ENCODE assay signal across 2 cellular contexts in the genomic region with DNA sequence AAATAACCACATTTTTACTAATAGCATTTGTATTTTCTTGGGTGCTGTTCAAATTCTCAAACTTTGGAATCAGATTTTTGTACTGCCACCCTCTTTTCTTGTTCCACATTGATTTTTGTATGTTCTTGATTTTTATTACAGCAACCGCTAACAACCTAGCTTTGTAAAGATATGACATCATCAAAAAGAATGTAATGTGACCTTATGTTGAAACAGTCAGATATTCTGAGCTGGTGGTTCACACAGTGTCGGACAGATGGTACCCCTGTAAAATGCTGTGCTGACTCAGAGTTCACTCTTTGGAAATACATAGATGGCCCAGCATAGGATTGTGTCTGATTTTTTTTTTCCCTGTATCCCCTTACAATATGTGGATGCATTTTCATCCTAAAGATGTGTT.
A peak's percentile ranks its signal among the peaks of the same experiment; 100 is the strongest.
TF ChIP-seq lines count a peak whose summit lies in the region.

No MANE protein-coding gene starts in this region.

TF ChIP-seq in K562, 482 proteins besides CTCF, POLR2A, EP300 and RAD21 (continued from another document):
- TF ChIP-seq, protein P1, sequence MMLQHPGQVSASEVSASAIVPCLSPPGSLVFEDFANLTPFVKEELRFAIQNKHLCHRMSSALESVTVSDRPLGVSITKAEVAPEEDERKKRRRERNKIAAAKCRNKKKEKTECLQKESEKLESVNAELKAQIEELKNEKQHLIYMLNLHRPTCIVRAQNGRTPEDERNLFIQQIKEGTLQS (IDR thresholded peaks at IDR 0.05): peak; percentile 93
- TF ChIP-seq, protein P1 (CRISPR knock-in tag; conservative IDR thresholded peaks at IDR 0.05): no peak
- TF ChIP-seq ATF7 (IDR thresholded peaks at IDR 0.05): peak; percentile 88
- no peak for TF ChIP-seq KLF16 (IDR thresholded peaks at IDR 0.05)
- no peak for TF ChIP-seq CEBPG (CRISPR knock-in tag; IDR thresholded peaks at IDR 0.05)
- TF ChIP-seq CEBPG (tag; conservative IDR thresholded peaks at IDR 0.05 in 1 of 2, IDR thresholded peaks at IDR 0.05 in 1 of 2): peak in 1 of 2 experiments; percentile 44; a peak in 2 of 4 replicates
- TF ChIP-seq PRMT5 (CRISPR knock-in tag; IDR thresholded peaks at IDR 0.05): no peak
TF ChIP-seq in K562: peak in this region for 4.

TF ChIP-seq in HepG2, 621 proteins besides CTCF, POLR2A, EP300 and RAD21 (continued from another document and continues in another):
- TF ChIP-seq, protein P2, sequence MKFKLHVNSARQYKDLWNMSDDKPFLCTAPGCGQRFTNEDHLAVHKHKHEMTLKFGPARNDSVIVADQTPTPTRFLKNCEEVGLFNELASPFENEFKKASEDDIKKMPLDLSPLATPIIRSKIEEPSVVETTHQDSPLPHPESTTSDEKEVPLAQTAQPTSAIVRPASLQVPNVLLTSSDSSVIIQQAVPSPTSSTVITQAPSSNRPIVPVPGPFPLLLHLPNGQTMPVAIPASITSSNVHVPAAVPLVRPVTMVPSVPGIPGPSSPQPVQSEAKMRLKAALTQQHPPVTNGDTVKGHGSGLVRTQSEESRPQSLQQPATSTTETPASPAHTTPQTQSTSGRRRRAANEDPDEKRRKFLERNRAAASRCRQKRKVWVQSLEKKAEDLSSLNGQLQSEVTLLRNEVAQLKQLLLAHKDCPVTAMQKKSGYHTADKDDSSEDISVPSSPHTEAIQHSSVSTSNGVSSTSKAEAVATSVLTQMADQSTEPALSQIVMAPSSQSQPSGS (CRISPR knock-in tag; IDR thresholded peaks at IDR 0.05): 0 out of 2 replicates have a peak, but pooled peaks have one; percentile 30
- TF ChIP-seq FOXA3 (CRISPR knock-in tag; IDR thresholded peaks at IDR 0.05) (0 out of 2 replicates have a peak, but pooled peaks have one; percentile 7), CEBPB (IDR thresholded peaks at IDR 0.05; ENCODE audit: borderline replicate concordance, low read depth, low read length) (peak; percentile 66; the same call in 1 of the 2 replicates), ATF7 (IDR thresholded peaks at IDR 0.05) (peak; percentile 97), ATF7 (CRISPR knock-in tag; IDR thresholded peaks at IDR 0.05) (no peak), RBM22 (optimal IDR thresholded peaks at IDR 0.05; ENCODE audit: low read length) (peak; percentile 69), GATAD2A (CRISPR knock-in tag; IDR thresholded peaks at IDR 0.05) (peak; percentile 67), POGZ (CRISPR knock-in tag; IDR thresholded peaks at IDR 0.05) (0 out of 2 replicates have a peak, but pooled peaks have one; percentile 15), CREB1 (IDR thresholded peaks at IDR 0.05) (peak; percentile 78), CREB1 (CRISPR knock-in tag; IDR thresholded peaks at IDR 0.05) (peak; percentile 48; the same call in 1 of the 2 replicates), MAFK (conservative IDR thresholded peaks at IDR 0.05 in 1 of 2, IDR thresholded peaks at IDR 0.05 in 1 of 2; ENCODE audit: low read length in 2 of 2) (peak; percentile 19 to 52; a peak in 3 of 4 replicates), SIX4 (CRISPR knock-in tag; IDR thresholded peaks at IDR 0.05) (peak; percentile 38; the same call in 1 of the 2 replicates), CEBPG (CRISPR knock-in tag; IDR thresholded peaks at IDR 0.05) (peak; percentile 50), ZBTB21 (CRISPR knock-in tag; IDR thresholded peaks at IDR 0.05) (peak; percentile 84; the same call in 1 of the 2 replicates), KLF16 (CRISPR knock-in tag; IDR thresholded peaks at IDR 0.05) (no peak), MAFF (IDR thresholded peaks at IDR 0.05; ENCODE audit: low read depth, low read length) (peak; percentile 53; the same call in 1 of the 2 replicates), ATF1 (CRISPR knock-in tag; IDR thresholded peaks at IDR 0.05) (0 out of 2 replicates have a peak, but pooled peaks have one; percentile 48), MXD4 (CRISPR knock-in tag; IDR thresholded peaks at IDR 0.05) (no peak), SRSF1 (optimal IDR thresholded peaks at IDR 0.05; ENCODE audit: low read depth, low read length) (no peak), ZFP1 (CRISPR knock-in tag; IDR thresholded peaks at IDR 0.05) (no peak), REPIN1 (CRISPR knock-in tag; IDR thresholded peaks at IDR 0.05; ENCODE audit: borderline replicate concordance, low read depth) (no peak), ZMYM2 (CRISPR knock-in tag; IDR thresholded peaks at IDR 0.05) (no peak), ZNF550 (CRISPR knock-in tag; IDR thresholded peaks at IDR 0.05; ENCODE audit: borderline replicate concordance) (no peak), SAP130 (CRISPR knock-in tag; IDR thresholded peaks at IDR 0.05; ENCODE audit: low read depth) (0 out of 2 replicates have a peak, but pooled peaks have one; percentile 15), FOSL2 (CRISPR knock-in tag; IDR thresholded peaks at IDR 0.05) (peak; percentile 75)
- TF ChIP-seq, protein P3, sequence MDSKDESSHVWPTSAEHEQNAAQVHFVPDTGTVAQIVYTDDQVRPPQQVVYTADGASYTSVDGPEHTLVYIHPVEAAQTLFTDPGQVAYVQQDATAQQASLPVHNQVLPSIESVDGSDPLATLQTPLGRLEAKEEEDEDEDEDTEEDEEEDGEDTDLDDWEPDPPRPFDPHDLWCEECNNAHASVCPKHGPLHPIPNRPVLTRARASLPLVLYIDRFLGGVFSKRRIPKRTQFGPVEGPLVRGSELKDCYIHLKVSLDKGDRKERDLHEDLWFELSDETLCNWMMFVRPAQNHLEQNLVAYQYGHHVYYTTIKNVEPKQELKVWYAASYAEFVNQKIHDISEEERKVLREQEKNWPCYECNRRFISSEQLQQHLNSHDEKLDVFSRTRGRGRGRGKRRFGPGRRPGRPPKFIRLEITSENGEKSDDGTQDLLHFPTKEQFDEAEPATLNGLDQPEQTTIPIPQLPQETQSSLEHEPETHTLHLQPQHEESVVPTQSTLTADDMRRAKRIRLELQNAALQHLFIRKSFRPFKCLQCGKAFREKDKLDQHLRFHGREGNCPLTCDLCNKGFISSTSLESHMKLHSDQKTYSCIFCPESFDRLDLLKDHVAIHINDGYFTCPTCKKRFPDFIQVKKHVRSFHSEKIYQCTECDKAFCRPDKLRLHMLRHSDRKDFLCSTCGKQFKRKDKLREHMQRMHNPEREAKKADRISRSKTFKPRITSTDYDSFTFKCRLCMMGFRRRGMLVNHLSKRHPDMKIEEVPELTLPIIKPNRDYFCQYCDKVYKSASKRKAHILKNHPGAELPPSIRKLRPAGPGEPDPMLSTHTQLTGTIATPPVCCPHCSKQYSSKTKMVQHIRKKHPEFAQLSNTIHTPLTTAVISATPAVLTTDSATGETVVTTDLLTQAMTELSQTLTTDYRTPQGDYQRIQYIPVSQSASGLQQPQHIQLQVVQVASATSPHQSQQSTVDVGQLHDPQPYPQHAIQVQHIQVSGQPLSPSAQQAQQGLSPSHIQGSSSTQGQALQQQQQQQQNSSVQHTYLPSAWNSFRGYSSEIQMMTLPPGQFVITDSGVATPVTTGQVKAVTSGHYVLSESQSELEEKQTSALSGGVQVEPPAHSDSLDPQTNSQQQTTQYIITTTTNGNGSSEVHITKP (CRISPR knock-in tag; IDR thresholded peaks at IDR 0.05; ENCODE audit: low read depth): no peak
- TF ChIP-seq, protein P4, sequence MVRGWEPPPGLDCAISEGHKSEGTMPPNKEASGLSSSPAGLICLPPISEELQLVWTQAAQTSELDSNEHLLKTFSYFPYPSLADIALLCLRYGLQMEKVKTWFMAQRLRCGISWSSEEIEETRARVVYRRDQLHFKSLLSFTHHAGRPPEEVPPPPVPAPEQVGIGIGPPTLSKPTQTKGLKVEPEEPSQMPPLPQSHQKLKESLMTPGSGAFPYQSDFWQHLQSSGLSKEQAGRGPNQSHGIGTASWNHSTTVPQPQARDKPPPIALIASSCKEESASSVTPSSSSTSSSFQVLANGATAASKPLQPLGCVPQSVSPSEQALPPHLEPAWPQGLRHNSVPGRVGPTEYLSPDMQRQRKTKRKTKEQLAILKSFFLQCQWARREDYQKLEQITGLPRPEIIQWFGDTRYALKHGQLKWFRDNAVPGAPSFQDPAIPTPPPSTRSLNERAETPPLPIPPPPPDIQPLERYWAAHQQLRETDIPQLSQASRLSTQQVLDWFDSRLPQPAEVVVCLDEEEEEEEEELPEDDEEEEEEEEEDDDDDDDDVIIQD (CRISPR knock-in tag; IDR thresholded peaks at IDR 0.05; ENCODE audit: low read depth): 0 out of 2 replicates have a peak, but pooled peaks have one; percentile 64
- TF ChIP-seq, protein P5, sequence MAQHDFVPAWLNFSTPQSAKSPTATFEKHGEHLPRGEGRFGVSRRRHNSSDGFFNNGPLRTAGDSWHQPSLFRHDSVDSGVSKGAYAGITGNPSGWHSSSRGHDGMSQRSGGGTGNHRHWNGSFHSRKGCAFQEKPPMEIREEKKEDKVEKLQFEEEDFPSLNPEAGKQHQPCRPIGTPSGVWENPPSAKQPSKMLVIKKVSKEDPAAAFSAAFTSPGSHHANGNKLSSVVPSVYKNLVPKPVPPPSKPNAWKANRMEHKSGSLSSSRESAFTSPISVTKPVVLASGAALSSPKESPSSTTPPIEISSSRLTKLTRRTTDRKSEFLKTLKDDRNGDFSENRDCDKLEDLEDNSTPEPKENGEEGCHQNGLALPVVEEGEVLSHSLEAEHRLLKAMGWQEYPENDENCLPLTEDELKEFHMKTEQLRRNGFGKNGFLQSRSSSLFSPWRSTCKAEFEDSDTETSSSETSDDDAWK (CRISPR knock-in tag; IDR thresholded peaks at IDR 0.05): no peak
- TF ChIP-seq, protein P6, sequence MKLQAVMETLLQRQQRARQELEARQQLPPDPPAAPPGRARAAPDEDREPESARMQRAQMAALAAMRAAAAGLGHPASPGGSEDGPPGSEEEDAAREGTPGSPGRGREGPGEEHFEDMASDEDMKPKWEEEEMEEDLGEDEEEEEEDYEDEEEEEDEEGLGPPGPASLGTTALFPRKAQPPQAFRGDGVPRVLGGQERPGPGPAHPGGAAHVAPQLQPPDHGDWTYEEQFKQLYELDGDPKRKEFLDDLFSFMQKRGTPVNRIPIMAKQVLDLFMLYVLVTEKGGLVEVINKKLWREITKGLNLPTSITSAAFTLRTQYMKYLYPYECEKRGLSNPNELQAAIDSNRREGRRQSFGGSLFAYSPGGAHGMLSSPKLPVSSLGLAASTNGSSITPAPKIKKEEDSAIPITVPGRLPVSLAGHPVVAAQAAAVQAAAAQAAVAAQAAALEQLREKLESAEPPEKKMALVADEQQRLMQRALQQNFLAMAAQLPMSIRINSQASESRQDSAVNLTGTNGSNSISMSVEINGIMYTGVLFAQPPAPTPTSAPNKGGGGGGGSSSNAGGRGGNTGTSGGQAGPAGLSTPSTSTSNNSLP (IDR thresholded peaks at IDR 0.05; ENCODE audit: low read depth, low read length): peak; percentile 64; the same call in 1 of the 2 replicates
- TF ChIP-seq, protein P7, sequence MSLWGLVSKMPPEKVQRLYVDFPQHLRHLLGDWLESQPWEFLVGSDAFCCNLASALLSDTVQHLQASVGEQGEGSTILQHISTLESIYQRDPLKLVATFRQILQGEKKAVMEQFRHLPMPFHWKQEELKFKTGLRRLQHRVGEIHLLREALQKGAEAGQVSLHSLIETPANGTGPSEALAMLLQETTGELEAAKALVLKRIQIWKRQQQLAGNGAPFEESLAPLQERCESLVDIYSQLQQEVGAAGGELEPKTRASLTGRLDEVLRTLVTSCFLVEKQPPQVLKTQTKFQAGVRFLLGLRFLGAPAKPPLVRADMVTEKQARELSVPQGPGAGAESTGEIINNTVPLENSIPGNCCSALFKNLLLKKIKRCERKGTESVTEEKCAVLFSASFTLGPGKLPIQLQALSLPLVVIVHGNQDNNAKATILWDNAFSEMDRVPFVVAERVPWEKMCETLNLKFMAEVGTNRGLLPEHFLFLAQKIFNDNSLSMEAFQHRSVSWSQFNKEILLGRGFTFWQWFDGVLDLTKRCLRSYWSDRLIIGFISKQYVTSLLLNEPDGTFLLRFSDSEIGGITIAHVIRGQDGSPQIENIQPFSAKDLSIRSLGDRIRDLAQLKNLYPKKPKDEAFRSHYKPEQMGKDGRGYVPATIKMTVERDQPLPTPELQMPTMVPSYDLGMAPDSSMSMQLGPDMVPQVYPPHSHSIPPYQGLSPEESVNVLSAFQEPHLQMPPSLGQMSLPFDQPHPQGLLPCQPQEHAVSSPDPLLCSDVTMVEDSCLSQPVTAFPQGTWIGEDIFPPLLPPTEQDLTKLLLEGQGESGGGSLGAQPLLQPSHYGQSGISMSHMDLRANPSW (CRISPR knock-in tag; IDR thresholded peaks at IDR 0.05; ENCODE audit: borderline replicate concordance): no peak
- TF ChIP-seq, protein P1 (CRISPR knock-in tag; IDR thresholded peaks at IDR 0.05): peak; percentile 44; the same call in 1 of the 2 replicates
- TF ChIP-seq, protein P8, sequence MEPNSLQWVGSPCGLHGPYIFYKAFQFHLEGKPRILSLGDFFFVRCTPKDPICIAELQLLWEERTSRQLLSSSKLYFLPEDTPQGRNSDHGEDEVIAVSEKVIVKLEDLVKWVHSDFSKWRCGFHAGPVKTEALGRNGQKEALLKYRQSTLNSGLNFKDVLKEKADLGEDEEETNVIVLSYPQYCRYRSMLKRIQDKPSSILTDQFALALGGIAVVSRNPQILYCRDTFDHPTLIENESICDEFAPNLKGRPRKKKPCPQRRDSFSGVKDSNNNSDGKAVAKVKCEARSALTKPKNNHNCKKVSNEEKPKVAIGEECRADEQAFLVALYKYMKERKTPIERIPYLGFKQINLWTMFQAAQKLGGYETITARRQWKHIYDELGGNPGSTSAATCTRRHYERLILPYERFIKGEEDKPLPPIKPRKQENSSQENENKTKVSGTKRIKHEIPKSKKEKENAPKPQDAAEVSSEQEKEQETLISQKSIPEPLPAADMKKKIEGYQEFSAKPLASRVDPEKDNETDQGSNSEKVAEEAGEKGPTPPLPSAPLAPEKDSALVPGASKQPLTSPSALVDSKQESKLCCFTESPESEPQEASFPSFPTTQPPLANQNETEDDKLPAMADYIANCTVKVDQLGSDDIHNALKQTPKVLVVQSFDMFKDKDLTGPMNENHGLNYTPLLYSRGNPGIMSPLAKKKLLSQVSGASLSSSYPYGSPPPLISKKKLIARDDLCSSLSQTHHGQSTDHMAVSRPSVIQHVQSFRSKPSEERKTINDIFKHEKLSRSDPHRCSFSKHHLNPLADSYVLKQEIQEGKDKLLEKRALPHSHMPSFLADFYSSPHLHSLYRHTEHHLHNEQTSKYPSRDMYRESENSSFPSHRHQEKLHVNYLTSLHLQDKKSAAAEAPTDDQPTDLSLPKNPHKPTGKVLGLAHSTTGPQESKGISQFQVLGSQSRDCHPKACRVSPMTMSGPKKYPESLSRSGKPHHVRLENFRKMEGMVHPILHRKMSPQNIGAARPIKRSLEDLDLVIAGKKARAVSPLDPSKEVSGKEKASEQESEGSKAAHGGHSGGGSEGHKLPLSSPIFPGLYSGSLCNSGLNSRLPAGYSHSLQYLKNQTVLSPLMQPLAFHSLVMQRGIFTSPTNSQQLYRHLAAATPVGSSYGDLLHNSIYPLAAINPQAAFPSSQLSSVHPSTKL (CRISPR knock-in tag; IDR thresholded peaks at IDR 0.05): peak; percentile 34; the same call in 1 of the 2 replicates
